In genomic region chr15:74978503-74978902, GRCh38 we compare ENCODE assay signal across 10 cellular contexts. TPM values are rescaled to one million over a fixed set of nuclear protein-coding genes. Genes with fewer than 3 reads are reported as not detected.
DNase-seq lines count a peak whose midpoint lies in the region; ATAC-seq and TF ChIP-seq lines count a peak whose summit lies in the region.
"Had no signal": no experiment of that assay in that cellular context is flagged by ENCODE, and none has a peak within 500 bp of the region (broad histone marks: within the 10 kb centered on the region; RNA-seq: fewer than 3 reads in every experiment).

No MANE protein-coding gene starts in this region.

- ATAC-seq in activated CD4-positive, alpha-beta T cell treated with anti-CD3 and anti-CD28 coated beads for 36 hours = peak; percentile 89
- no peak for ATAC-seq in GM19395 (IDR thresholded peaks at IDR 0.05; ENCODE audit: unreplicated experiment)

- POLR2A ChIA-PET in activated CD4-positive, alpha-beta T cell treated with anti-CD3 and anti-CD28 coated beads for 36 hours (lab: Charles Lee) = interaction anchor here (0.6 kb wide), 1 partner anchor 1006 kb away, joined by 3 read pairs; no protein-coding TSS in a partner anchor

- H3K4me3 Mint-ChIP-seq in activated CD4-positive, alpha-beta T cell treated with anti-CD3 and anti-CD28 coated beads for 36 hours = no peak overlapping the region

- no peak for TF ChIP-seq CTCF in fibroblast of mammary gland (conservative IDR thresholded peaks at IDR 0.05; ENCODE audit: control insufficient read depth, insufficient read depth, low read depth, low read length)

- H3K27ac Mint-ChIP-seq in activated CD4-positive, alpha-beta T cell treated with anti-CD3 and anti-CD28 coated beads for 36 hours = no peak overlapping the region

- peaks cover 16% of the 10 kb centered on the region for H3K4me1 Mint-ChIP-seq in activated CD4-positive, alpha-beta T cell treated with anti-CD3 and anti-CD28 coated beads for 36 hours

- peak; percentile 85 for DNase-seq in activated CD4-positive, alpha-beta T cell treated with anti-CD3 and anti-CD28 coated beads for 36 hours
- DNase-seq in activated CD4-positive, alpha-beta T cell treated with anti-CD3 and anti-CD28 coated beads for 1 hour = no peak
- peak; percentile 66 for DNase-seq in activated CD8-positive, alpha-beta memory T cell treated with anti-CD3 and anti-CD28 coated beads for 24 hours
- DNase-seq in fibroblast of mammary gland (ENCODE audit: low read depth) (peak; percentile 36), substantia nigra (lab: John Stamatoyannopoulos, UW) (peak in 25 of 49 donors; percentile 1 to 66 (median 35)), foreskin melanocyte (no peak), OCI-M2 (lab: John Stamatoyannopoulos, UW; ENCODE audit: unreplicated experiment) (no peak)
- DNase-seq: mesendoderm, NCI-H2081 treated with DMSO at 0.1 percent for 48 hours had no signal

- peaks cover 11% of the 10 kb centered on the region for H3K27me3 Mint-ChIP-seq in activated CD4-positive, alpha-beta T cell treated with anti-CD3 and anti-CD28 coated beads for 36 hours

- H3K9me3 Mint-ChIP-seq in activated CD4-positive, alpha-beta T cell treated with anti-CD3 and anti-CD28 coated beads for 36 hours (ENCODE audit: low read depth) = no peaks in the 10 kb centered on the region

- H3K27ac ChIP-seq in substantia nigra (ENCODE audit: low read depth, low read length, poor library complexity, severe bottlenecking) = peak overlapping the region; percentile 54

- CTCF ChIA-PET in activated CD4-positive, alpha-beta T cell treated with anti-CD3 and anti-CD28 coated beads for 36 hours (lab: Charles Lee) = interaction anchor here (0.6 to 1.1 kb wide), 6 partner anchors 8 to 77 kb away, joined by 3 to 4 read pairs (median 3); partner anchors contain the start of gene SCAMP5

- intact Hi-C loops in activated CD4-positive, alpha-beta T cell treated with anti-CD3 and anti-CD28 coated beads for 36 hours (cut with DNase I, micrococcal nuclease) = no loop called here

- H3K4me3 ChIP-seq in fibroblast of mammary gland (ENCODE audit: control insufficient read depth, low read depth, low read length) = no peak overlapping the region

- no peaks in the 10 kb centered on the region for H3K36me3 Mint-ChIP-seq in activated CD4-positive, alpha-beta T cell treated with anti-CD3 and anti-CD28 coated beads for 36 hours (ENCODE audit: low read depth)

RNA-seq across cellular contexts. Expression of gene SCAMP5, which starts 16.9 kb away (rescaled TPM):
- total RNA-seq in activated CD4-positive, alpha-beta T cell treated with anti-CD3 and anti-CD28 coated beads for 36 hours = 1 to 10 TPM; 3.9 to 4.5 TPM

RNA-seq across cellular contexts. Expression of gene RPP25, which starts 21.9 kb away (rescaled TPM):
- total RNA-seq in activated CD4-positive, alpha-beta T cell treated with anti-CD3 and anti-CD28 coated beads for 36 hours = 1 to 10 TPM; 5.4 to 6.2 TPM

RNA-seq across cellular contexts. Expression of gene COX5A, which starts 40.6 kb away (rescaled TPM):
- total RNA-seq in activated CD4-positive, alpha-beta T cell treated with anti-CD3 and anti-CD28 coated beads for 36 hours = 100 to 1,000 TPM; 313 to 319 TPM

RNA-seq across cellular contexts. Expression of gene PPCDC, which starts 44.9 kb away (rescaled TPM):
- total RNA-seq in activated CD4-positive, alpha-beta T cell treated with anti-CD3 and anti-CD28 coated beads for 36 hours = 10 to 100 TPM; 23.3 to 24.0 TPM

Comparison
In these comparisons a context has a peak if more than half of its experiments do, and no peak if none do; other contexts are left out.
1. DNase-seq: peak in activated CD4-positive, alpha-beta T cell treated with anti-CD3 and anti-CD28 coated beads for 36 hours (single experiment), activated CD8-positive, alpha-beta memory T cell treated with anti-CD3 and anti-CD28 coated beads for 24 hours (single experiment), fibroblast of mammary gland (single experiment) and substantia nigra (25 of 49); none in activated CD4-positive, alpha-beta T cell treated with anti-CD3 and anti-CD28 coated beads for 1 hour (single experiment), foreskin melanocyte (single experiment) and OCI-M2 (single experiment).